Comparison of ENCODE assay signal across 8 cellular contexts in the genomic region with DNA sequence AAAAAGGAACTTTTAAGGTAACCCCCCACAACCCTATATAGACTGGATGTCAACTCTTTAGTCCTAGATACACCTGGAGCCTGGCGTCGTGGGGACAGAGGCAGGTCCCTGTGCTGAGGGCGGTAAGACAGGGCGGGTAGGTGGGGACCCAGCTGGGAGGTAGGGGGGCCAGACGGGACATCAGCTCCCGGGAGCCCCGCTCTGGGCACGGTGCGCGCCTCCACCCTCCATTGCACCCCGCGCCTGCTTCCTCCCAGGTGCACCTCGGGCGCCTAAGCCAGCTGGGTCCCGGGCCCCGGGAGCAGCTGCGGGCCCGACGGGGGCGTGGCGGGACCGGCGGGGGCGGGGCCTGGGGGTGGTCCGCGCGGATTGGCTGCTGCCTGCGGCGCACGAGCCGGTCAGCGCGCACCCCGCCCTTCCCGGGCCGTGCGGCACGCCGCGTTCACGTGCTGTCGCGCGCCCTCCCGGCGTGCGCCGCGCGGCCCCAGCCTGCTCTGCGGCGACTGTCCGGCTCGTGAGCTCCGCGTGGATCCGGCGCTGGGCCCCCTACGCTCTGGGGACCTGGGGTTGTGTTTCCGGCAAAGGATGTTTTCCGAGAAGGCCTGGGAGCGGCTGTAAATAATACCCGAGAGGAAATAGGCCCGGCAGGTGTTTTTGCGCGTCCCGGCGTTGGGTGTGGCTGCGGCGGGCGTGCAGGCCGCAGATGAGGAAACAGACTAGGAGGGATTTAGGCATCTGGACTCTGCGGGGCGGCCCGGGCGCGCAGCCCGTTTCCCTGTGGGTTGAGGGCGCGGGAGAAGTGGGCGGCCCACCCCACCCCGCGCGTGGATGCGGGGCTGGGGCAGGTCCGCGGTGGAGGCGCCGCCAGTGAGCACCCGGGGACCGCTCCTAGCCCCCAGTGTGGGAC. TPM values are rescaled to one million over a fixed set of nuclear protein-coding genes. Genes with fewer than 3 reads are reported as not detected.
DNase-seq lines count a peak whose midpoint lies in the region; ATAC-seq, FAIRE-seq and TF ChIP-seq lines count a peak whose summit lies in the region.

No MANE protein-coding gene starts in this region.

- H3K4me1 ChIP-seq in suprapubic skin, result peaks cover 34% of the 10 kb centered on the region

- TF ChIP-seq POLR2A in suprapubic skin (IDR thresholded peaks at IDR 0.05), result peak in 1 of 2 donors; percentile 68

- 1% methylated on average over 33 of the region's 91 CpGs for WGBS in suprapubic skin

- H3K4me3 ChIP-seq in suprapubic skin, result peak overlapping the region; percentile 78

- DNase-seq in DMS79 (lab: John Stamatoyannopoulos, UW) (peak; percentile 18), KBM-7 (peak; percentile 87), SIG-M5 (lab: John Stamatoyannopoulos, UW) (peak; percentile 27), frontal cortex (ENCODE audit: low spot score in 2 of 2) (peak; percentile 94 to 95), occipital lobe (lab: John Stamatoyannopoulos, UW) (peak; percentile 82), suprapubic skin (ENCODE audit: low spot score in 2 of 2) (peak; percentile 91 to 93)
- peak; percentile 90 for DNase-seq in activated gamma-delta T cell treated with anti-CD3 and anti-CD28 coated beads, Interleukin-2, amount 50 U/mL, for 16 hours (ENCODE audit: low read depth)

- no peak for FAIRE-seq in frontal cortex (lab: Jason Lieb, UNC)

- no peak for TF ChIP-seq CTCF in suprapubic skin (IDR thresholded peaks at IDR 0.05)

- peak; percentile 87 for ATAC-seq in GM21576 (IDR thresholded peaks at IDR 0.05; ENCODE audit: unreplicated experiment)

- in situ Hi-C loops in KBM-7 (cut with MboI; ENCODE audit: low pct_unique_long_range_greater_than_20kb, low sequenced_read_pairs), result no loop called here

- TF ChIP-seq EP300 in suprapubic skin (IDR thresholded peaks at IDR 0.05), result no peak

- H3K36me3 ChIP-seq in suprapubic skin, result peaks cover 4% of the 10 kb centered on the region

- peak overlapping the region; percentile 95 for H3K27ac ChIP-seq in suprapubic skin

- no peaks in the 10 kb centered on the region for H3K27me3 ChIP-seq in suprapubic skin

- no peaks in the 10 kb centered on the region for H3K9me3 ChIP-seq in suprapubic skin

RNA-seq across cellular contexts. Expression of gene PFKFB3, which starts 39.1 kb away (rescaled TPM):
- total RNA-seq in frontal cortex (14.3 TPM), occipital lobe (21.4 TPM), suprapubic skin (100 to 1,000 TPM in 1 of 4 donors, 10 to 100 TPM in 3; 40.1 to 115 (median 52.2) TPM)

Comparison
In these comparisons a context has a peak if more than half of its experiments do, and no peak if none do; other contexts are left out.
1. Peak in every context shown above with its lines: DNase-seq, ATAC-seq, H3K4me3 ChIP-seq and H3K27ac ChIP-seq.
2. DNase-seq: peak in every context shown above with its lines; median percentile 94 in frontal cortex; 92 in suprapubic skin; 90 in activated gamma-delta T cell treated with anti-CD3 and anti-CD28 coated beads, Interleukin-2, amount 50 U/mL, for 16 hours; 87 in KBM-7; 82 in occipital lobe; 27 in SIG-M5; 18 in DMS79.